Comparison of ENCODE assay signal across 8 cellular contexts in the genomic region with DNA sequence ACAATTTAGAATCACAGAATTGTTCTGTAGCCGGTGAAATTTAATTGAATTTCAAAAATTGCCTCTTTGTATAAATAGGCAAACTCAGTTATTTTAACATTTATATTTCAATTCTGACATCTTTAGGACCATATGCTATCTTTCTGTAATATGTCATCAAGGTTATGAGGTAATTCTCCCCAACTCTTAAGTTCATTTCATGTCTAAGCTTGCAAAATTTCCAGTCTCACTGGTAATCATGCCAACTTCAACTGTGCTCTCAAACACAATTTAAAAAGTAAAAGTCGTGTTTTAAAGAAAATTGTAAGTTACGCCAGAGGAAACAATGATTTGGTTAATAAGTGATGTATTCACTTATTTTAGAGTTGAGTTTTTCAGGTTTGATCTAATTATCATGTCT. TPM values are rescaled to one million over a fixed set of nuclear protein-coding genes. Genes with fewer than 3 reads are reported as not detected.
A peak's percentile ranks its signal among the peaks of the same experiment; 100 is the strongest.
DNase-seq lines count a peak whose midpoint lies in the region; ATAC-seq, FAIRE-seq and TF ChIP-seq lines count a peak whose summit lies in the region.

No MANE protein-coding gene starts in this region.

- TF ChIP-seq RAD21 in A549 (conservative IDR thresholded peaks at IDR 0.05 in 1 of 2, IDR thresholded peaks at IDR 0.05 in 1 of 2): no peak

- WGBS in A549 (ENCODE audit: missing lambda C conversion rate): 31% methylated on average over 3 of the region's 3 CpGs

- no peak for FAIRE-seq in A549 (lab: Jason Lieb, UNC)

- H3K27me3 ChIP-seq in ascending aorta (no peaks in the 10 kb centered on the region), left lung (no peaks in the 10 kb centered on the region)

- CTCF ChIA-PET in A549 (lab: Yijun Ruan, JAX): interaction anchor here (0.8 to 3.4 kb wide), 18 partner anchors 9 to 475 kb away, joined by 3 to 24 read pairs (median 6); a partner anchor contains a TSS

- intact Hi-C loops in ascending aorta (cut with DNase I): loop anchor here (5.0 kb wide), 1 partner anchor 180 kb away; no protein-coding TSS in a partner anchor
- intact Hi-C loops in left lung (cut with DNase I): no loop called here

- ATAC-seq in A549: no peak
- no peak for ATAC-seq in left lung
- no peak for ATAC-seq in HG02610 (IDR thresholded peaks at IDR 0.05; ENCODE audit: unreplicated experiment)

- no peak for TF ChIP-seq EP300 in A549 (IDR thresholded peaks at IDR 0.05)

- no peaks in the 10 kb centered on the region for H3K9me3 ChIP-seq in A549
- no peaks in the 10 kb centered on the region for H3K9me3 ChIP-seq in ascending aorta
- H3K9me3 ChIP-seq in left lung: no peaks in the 10 kb centered on the region

- in situ Hi-C loops in KBM-7 (cut with MboI; ENCODE audit: low pct_unique_long_range_greater_than_20kb, low sequenced_read_pairs): no loop called here

- POLR2A ChIA-PET in A549 (lab: Yijun Ruan, JAX): interaction anchor here (1.0 to 3.6 kb wide), 2 partner anchors 11 to 162 kb away, joined by 3 to 47 read pairs; no protein-coding TSS in a partner anchor

- peaks cover 59% of the 10 kb centered on the region for H3K4me1 ChIP-seq in A549
- peaks cover 0 to 15% of the 10 kb centered on the region in 2 donors for H3K4me1 ChIP-seq in ascending aorta
- peaks cover 17 to 47% of the 10 kb centered on the region in 2 donors for H3K4me1 ChIP-seq in left lung

- DNase-seq in A549 (ENCODE audit: low read depth in 1 of 2, low spot score in 1 of 2) (no peak), GM12864 (ENCODE audit: low read depth) (no peak), ascending aorta (ENCODE audit: low spot score in 2 of 2) (no peak), left lung (no peak), KBM-7 (no peak), NCI-H2196 treated with DMSO at 0.1 percent for 48 hours (lab: John Stamatoyannopoulos, UW; ENCODE audit: unreplicated experiment) (no peak), cerebellar cortex (ENCODE audit: low spot score) (no peak)

- peak overlapping the region in 1 of 2 experiments; percentile 91; a peak in 2 of 6 replicates for H3K27ac ChIP-seq in A549
- H3K27ac ChIP-seq in ascending aorta: peak overlapping the region in 1 of 2 donors; percentile 99
- H3K27ac ChIP-seq in left lung: peak overlapping the region; percentile 1 to 98

- TF ChIP-seq CTCF in A549 (IDR thresholded peaks at IDR 0.05) (no peak), GM12864 (IDR thresholded peaks at IDR 0.05; ENCODE audit: low read depth, low read length, missing control alignments) (no peak), ascending aorta (IDR thresholded peaks at IDR 0.05) (no peak), left lung (IDR thresholded peaks at IDR 0.05) (no peak)

- peak overlapping the region; percentile 81 for H3K4me2 ChIP-seq in A549

- TF ChIP-seq POLR2A in A549 (IDR thresholded peaks at IDR 0.05; ENCODE audit: low read length): no peak

- H3K36me3 ChIP-seq in ascending aorta (no peaks in the 10 kb centered on the region), left lung (no peaks in the 10 kb centered on the region)

- H3K4me3 ChIP-seq in A549 (peak overlapping the region; percentile 81; the same call in 2 of the 3 replicates), GM12864 (ENCODE audit: low read depth, low read length) (peak overlapping the region; percentile 14; the same call in 1 of the 2 replicates), ascending aorta (peak overlapping the region; percentile 90 to 91), left lung (peak overlapping the region; percentile 90 to 92)

TF ChIP-seq in A549, 52 proteins besides CTCF, POLR2A, EP300 and RAD21:
- TF ChIP-seq CEBPB (IDR thresholded peaks at IDR 0.05): no peak
- TF ChIP-seq HOXB13 (CRISPR knock-in tag; IDR thresholded peaks at IDR 0.05; ENCODE audit: low read depth): no peak
- no peak for TF ChIP-seq MAZ (IDR thresholded peaks at IDR 0.05; ENCODE audit: borderline replicate concordance, low read depth, low read length)
- no peak for TF ChIP-seq SREBF2 (IDR thresholded peaks at IDR 0.05)
- no peak for TF ChIP-seq CHD4 (IDR thresholded peaks at IDR 0.05; ENCODE audit: borderline replicate concordance)
- no peak for TF ChIP-seq CBX2 (IDR thresholded peaks at IDR 0.05; ENCODE audit: borderline replicate concordance, low read depth)
TF ChIP-seq in A549: peak in this region for 0.

RNA-seq across cellular contexts. Expression of a gene that starts 1.4 kb away (rescaled TPM):
- polyA plus RNA-seq in A549 (2011; rRNA removed) (154 and 195 TPM in 2 replicates), A549 (2017; fragmentation: RNase III; extraction: RNeasy Plus Mini Kit Qiagen cat#74134 plus additional on column Dnase treatment) (60.3 to 74.1 TPM (median 66.4 TPM) in 3 replicates)
- 70.9 and 72.3 TPM in 2 replicates for polyA plus RNA-seq in A549 (2012; cell fraction: cytosol; rRNA removed)
- polyA plus RNA-seq in A549 (2012; cell fraction: nucleus; rRNA removed): 50.6 and 56.7 TPM in 2 replicates
- polyA minus RNA-seq in A549 (2011; rRNA and poly(A)+ RNA removed): 278 and 281 TPM in 2 replicates
- total RNA-seq in ascending aorta (37.4 TPM), left lung (10 to 100 TPM; 52.8 to 94.3 TPM)

RNA-seq across cellular contexts. Expression of a gene that starts 42.7 kb away (rescaled TPM):
- 0.09 TPM in 1 of 2 replicates, not detected in the other for polyA plus RNA-seq in A549 (2011; rRNA removed)
- polyA plus RNA-seq in A549 (2012; cell fraction: cytosol; rRNA removed): 0.13 and 0.15 TPM in 2 replicates
- 0.16 and 0.17 TPM in 2 replicates for polyA plus RNA-seq in A549 (2012; cell fraction: nucleus; rRNA removed)
- polyA plus RNA-seq in A549 (2017; fragmentation: RNase III; extraction: RNeasy Plus Mini Kit Qiagen cat#74134 plus additional on column Dnase treatment): 0.04 TPM in 1 of 3 replicates, not detected in the others
- not detected in 2 replicates for polyA minus RNA-seq in A549 (2011; rRNA and poly(A)+ RNA removed)
- 0.32 TPM for total RNA-seq in ascending aorta
- total RNA-seq in left lung: 1 to 10 TPM; 1.4 to 3.6 TPM

Comparison
In these comparisons a context has a peak if more than half of its experiments do, and no peak if none do; other contexts are left out.
1. H3K4me3 ChIP-seq: peak in every context shown above with its lines; median percentile 91 in left lung; 90 in ascending aorta; 81 in A549; 14 in GM12864.